In genomic region chr1:161427733-161428516, GRCh38 we compare ENCODE assay signal across 1 cellular context.
A peak's percentile ranks its signal among the peaks of the same experiment; 100 is the strongest.
TF ChIP-seq lines count a peak whose summit lies in the region.

No MANE protein-coding gene starts in this region.

TF ChIP-seq in HEK293, 187 proteins besides CTCF, POLR2A, EP300 and RAD21 (continued from another document):
- no peak for TF ChIP-seq ZFP41 (tag by site-specific recombination; IDR thresholded peaks at IDR 0.05; ENCODE audit: borderline replicate concordance)
- no peak for TF ChIP-seq ZNF621 (tag by site-specific recombination; IDR thresholded peaks at IDR 0.05)
- TF ChIP-seq, protein P1, sequence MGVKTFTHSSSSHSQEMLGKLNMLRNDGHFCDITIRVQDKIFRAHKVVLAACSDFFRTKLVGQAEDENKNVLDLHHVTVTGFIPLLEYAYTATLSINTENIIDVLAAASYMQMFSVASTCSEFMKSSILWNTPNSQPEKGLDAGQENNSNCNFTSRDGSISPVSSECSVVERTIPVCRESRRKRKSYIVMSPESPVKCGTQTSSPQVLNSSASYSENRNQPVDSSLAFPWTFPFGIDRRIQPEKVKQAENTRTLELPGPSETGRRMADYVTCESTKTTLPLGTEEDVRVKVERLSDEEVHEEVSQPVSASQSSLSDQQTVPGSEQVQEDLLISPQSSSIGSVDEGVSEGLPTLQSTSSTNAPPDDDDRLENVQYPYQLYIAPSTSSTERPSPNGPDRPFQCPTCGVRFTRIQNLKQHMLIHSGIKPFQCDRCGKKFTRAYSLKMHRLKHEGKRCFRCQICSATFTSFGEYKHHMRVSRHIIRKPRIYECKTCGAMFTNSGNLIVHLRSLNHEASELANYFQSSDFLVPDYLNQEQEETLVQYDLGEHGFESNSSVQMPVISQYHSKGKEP (tag by site-specific recombination; IDR thresholded peaks at IDR 0.05) = 0 out of 2 replicates have a peak, but pooled peaks have one; percentile 25
- 0 out of 2 replicates have a peak, but pooled peaks have one; percentile 51 for TF ChIP-seq INSM2 (tag by site-specific recombination; IDR thresholded peaks at IDR 0.05)
- peak; percentile 12; the same call in 1 of the 2 replicates for TF ChIP-seq ZNF768 (tag by site-specific recombination; IDR thresholded peaks at IDR 0.05)
- TF ChIP-seq ZNF514 (tag by site-specific recombination; IDR thresholded peaks at IDR 0.05) = no peak
- peak; percentile 10; the same call in 1 of the 2 replicates for TF ChIP-seq ZNF513 (tag by site-specific recombination; IDR thresholded peaks at IDR 0.05)
- TF ChIP-seq ZFHX2 (tag by site-specific recombination; conservative IDR thresholded peaks at IDR 0.05) = no peak
- TF ChIP-seq ZNF670 (tag by site-specific recombination; IDR thresholded peaks at IDR 0.05; ENCODE audit: low read depth) = no peak
- TF ChIP-seq ZNF292 (tag by site-specific recombination; IDR thresholded peaks at IDR 0.05; ENCODE audit: borderline replicate concordance, low read depth) = no peak
- no peak for TF ChIP-seq ZNF571 (tag by site-specific recombination; IDR thresholded peaks at IDR 0.05)
- TF ChIP-seq ZNF560 (tag by site-specific recombination; IDR thresholded peaks at IDR 0.05; ENCODE audit: borderline replicate concordance) = no peak
- TF ChIP-seq SCRT2 (tag by site-specific recombination; IDR thresholded peaks at IDR 0.05) = peak; percentile 22; the same call in 1 of the 2 replicates
- TF ChIP-seq, protein P2, sequence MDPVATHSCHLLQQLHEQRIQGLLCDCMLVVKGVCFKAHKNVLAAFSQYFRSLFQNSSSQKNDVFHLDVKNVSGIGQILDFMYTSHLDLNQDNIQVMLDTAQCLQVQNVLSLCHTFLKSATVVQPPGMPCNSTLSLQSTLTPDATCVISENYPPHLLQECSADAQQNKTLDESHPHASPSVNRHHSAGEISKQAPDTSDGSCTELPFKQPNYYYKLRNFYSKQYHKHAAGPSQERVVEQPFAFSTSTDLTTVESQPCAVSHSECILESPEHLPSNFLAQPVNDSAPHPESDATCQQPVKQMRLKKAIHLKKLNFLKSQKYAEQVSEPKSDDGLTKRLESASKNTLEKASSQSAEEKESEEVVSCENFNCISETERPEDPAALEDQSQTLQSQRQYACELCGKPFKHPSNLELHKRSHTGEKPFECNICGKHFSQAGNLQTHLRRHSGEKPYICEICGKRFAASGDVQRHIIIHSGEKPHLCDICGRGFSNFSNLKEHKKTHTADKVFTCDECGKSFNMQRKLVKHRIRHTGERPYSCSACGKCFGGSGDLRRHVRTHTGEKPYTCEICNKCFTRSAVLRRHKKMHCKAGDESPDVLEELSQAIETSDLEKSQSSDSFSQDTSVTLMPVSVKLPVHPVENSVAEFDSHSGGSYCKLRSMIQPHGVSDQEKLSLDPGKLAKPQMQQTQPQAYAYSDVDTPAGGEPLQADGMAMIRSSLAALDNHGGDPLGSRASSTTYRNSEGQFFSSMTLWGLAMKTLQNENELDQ (tag by site-specific recombination; IDR thresholded peaks at IDR 0.05; ENCODE audit: low read depth) = no peak
- TF ChIP-seq YY1 (tag by site-specific recombination; IDR thresholded peaks at IDR 0.05) = no peak; the same call in 1 of the 2 replicates
- TF ChIP-seq SETDB1 (IDR thresholded peaks at IDR 0.05; ENCODE audit: insufficient read length, low read length) = no peak
- TF ChIP-seq ZNF10 (tag by site-specific recombination; IDR thresholded peaks at IDR 0.05) = no peak
- peak; percentile 18; the same call in 1 of the 2 replicates for TF ChIP-seq ZNF623 (tag by site-specific recombination; IDR thresholded peaks at IDR 0.05)
- TF ChIP-seq HOXA7 (CRISPR knock-in tag; IDR thresholded peaks at IDR 0.05; ENCODE audit: borderline replicate concordance) = no peak
- TF ChIP-seq IKZF3 (tag by site-specific recombination; IDR thresholded peaks at IDR 0.05) = peak; percentile 38; the same call in 1 of the 2 replicates
- peak; percentile 76; the same call in 1 of the 2 replicates for TF ChIP-seq ZSCAN30 (tag by site-specific recombination; IDR thresholded peaks at IDR 0.05)
- TF ChIP-seq ZFP69B (tag by site-specific recombination; IDR thresholded peaks at IDR 0.05) = peak; percentile 75
- peak; percentile 78; the same call in 1 of the 2 replicates for TF ChIP-seq ZFP37 (tag by site-specific recombination; IDR thresholded peaks at IDR 0.05)
- TF ChIP-seq, protein P3, sequence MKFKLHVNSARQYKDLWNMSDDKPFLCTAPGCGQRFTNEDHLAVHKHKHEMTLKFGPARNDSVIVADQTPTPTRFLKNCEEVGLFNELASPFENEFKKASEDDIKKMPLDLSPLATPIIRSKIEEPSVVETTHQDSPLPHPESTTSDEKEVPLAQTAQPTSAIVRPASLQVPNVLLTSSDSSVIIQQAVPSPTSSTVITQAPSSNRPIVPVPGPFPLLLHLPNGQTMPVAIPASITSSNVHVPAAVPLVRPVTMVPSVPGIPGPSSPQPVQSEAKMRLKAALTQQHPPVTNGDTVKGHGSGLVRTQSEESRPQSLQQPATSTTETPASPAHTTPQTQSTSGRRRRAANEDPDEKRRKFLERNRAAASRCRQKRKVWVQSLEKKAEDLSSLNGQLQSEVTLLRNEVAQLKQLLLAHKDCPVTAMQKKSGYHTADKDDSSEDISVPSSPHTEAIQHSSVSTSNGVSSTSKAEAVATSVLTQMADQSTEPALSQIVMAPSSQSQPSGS (tag by site-specific recombination; IDR thresholded peaks at IDR 0.05; ENCODE audit: low read depth) = peak; percentile 41; the same call in 1 of the 2 replicates
- peak; percentile 92 for TF ChIP-seq ZNF341 (tag by site-specific recombination; IDR thresholded peaks at IDR 0.05; ENCODE audit: low read depth)
- TF ChIP-seq ZNF366 (tag by site-specific recombination; conservative IDR thresholded peaks at IDR 0.05) = peak; percentile 87
- TF ChIP-seq ZNF148 (tag by site-specific recombination; IDR thresholded peaks at IDR 0.05; ENCODE audit: borderline replicate concordance) = peak; percentile 63; the same call in 1 of the 2 replicates
- TF ChIP-seq ZNF394 (tag by site-specific recombination; IDR thresholded peaks at IDR 0.05; ENCODE audit: borderline replicate concordance) = peak; percentile 80
- no peak; the same call in 1 of the 2 replicates for TF ChIP-seq ZNF280D (tag by site-specific recombination; IDR thresholded peaks at IDR 0.05)
- no peak for TF ChIP-seq ZNF174 (tag by site-specific recombination; IDR thresholded peaks at IDR 0.05)
- peak; percentile 94 for TF ChIP-seq ZNF2 (tag by site-specific recombination; IDR thresholded peaks at IDR 0.05)
- no peak for TF ChIP-seq GFI1B (tag by site-specific recombination; IDR thresholded peaks at IDR 0.05)
- TF ChIP-seq, protein P4, sequence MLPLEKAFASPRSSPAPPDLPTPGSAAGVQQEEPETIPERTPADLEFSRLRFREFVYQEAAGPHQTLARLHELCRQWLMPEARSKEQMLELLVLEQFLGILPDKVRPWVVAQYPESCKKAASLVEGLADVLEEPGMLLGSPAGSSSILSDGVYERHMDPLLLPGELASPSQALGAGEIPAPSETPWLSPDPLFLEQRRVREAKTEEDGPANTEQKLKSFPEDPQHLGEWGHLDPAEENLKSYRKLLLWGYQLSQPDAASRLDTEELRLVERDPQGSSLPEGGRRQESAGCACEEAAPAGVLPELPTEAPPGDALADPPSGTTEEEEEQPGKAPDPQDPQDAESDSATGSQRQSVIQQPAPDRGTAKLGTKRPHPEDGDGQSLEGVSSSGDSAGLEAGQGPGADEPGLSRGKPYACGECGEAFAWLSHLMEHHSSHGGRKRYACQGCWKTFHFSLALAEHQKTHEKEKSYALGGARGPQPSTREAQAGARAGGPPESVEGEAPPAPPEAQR (tag by site-specific recombination; IDR thresholded peaks at IDR 0.05) = 0 out of 2 replicates have a peak, but pooled peaks have one; percentile 69
- peak; percentile 93; the same call in 1 of the 2 replicates for TF ChIP-seq ZNF501 (tag by site-specific recombination; IDR thresholded peaks at IDR 0.05)
- no peak for TF ChIP-seq GLI4 (tag by site-specific recombination; IDR thresholded peaks at IDR 0.05)
- no peak for TF ChIP-seq ZNF16 (tag by site-specific recombination; IDR thresholded peaks at IDR 0.05; ENCODE audit: low read depth)
- TF ChIP-seq PRDM1 (tag by site-specific recombination; IDR thresholded peaks at IDR 0.05) = peak; percentile 78
- TF ChIP-seq ZNF391 (tag by site-specific recombination; IDR thresholded peaks at IDR 0.05; ENCODE audit: borderline replicate concordance, low read depth) = peak; percentile 89; the same call in 1 of the 2 replicates
- TF ChIP-seq BCL6B (tag by site-specific recombination; IDR thresholded peaks at IDR 0.05) = no peak
- TF ChIP-seq ZNF202 (tag by site-specific recombination; IDR thresholded peaks at IDR 0.05; ENCODE audit: borderline replicate concordance) = no peak
- TF ChIP-seq, protein P5, sequence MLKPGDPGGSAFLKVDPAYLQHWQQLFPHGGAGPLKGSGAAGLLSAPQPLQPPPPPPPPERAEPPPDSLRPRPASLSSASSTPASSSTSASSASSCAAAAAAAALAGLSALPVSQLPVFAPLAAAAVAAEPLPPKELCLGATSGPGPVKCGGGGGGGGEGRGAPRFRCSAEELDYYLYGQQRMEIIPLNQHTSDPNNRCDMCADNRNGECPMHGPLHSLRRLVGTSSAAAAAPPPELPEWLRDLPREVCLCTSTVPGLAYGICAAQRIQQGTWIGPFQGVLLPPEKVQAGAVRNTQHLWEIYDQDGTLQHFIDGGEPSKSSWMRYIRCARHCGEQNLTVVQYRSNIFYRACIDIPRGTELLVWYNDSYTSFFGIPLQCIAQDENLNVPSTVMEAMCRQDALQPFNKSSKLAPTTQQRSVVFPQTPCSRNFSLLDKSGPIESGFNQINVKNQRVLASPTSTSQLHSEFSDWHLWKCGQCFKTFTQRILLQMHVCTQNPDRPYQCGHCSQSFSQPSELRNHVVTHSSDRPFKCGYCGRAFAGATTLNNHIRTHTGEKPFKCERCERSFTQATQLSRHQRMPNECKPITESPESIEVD (tag by site-specific recombination; IDR thresholded peaks at IDR 0.05) = no peak
- peak; percentile 58; the same call in 1 of the 2 replicates for TF ChIP-seq ZNF626 (tag by site-specific recombination; IDR thresholded peaks at IDR 0.05)
TF ChIP-seq in HEK293: peak in this region for 58.
